ENCODE assay signal across 26 cellular contexts in the genomic region with DNA sequence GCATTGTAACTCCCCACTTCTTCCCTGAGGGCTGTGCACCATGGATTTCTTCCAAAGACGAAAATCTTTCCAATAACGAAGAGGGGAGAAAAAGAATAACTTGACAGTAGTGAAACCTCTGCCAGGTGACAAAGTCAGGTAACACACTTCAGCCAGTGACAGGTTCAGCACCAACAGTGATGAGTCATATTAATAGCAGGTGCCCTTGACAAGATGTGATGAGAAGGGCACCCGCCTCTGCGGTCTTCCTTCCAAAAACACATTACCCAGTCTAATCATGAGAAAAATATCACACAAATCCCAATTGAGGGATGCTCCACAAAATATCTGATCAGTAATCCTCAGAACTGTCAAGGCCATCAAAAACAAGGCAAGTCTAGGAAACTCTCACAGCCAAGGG.
"Had no signal": no experiment of that assay in that cellular context is flagged by ENCODE, and none has a peak within 500 bp of the region (broad histone marks: within the 10 kb centered on the region; RNA-seq: fewer than 3 reads in every experiment).

No MANE protein-coding gene starts in this region.

- H3K9me3 ChIP-seq: neutrophil, pancreas, prostate gland, right lobe of liver, thyroid gland, uterus had no signal

- H3K27ac ChIP-seq: neutrophil, pancreas, prostate gland, right lobe of liver, sigmoid colon, stomach, thoracic aorta, thyroid gland, tibial nerve, upper lobe of right lung, uterus had no signal

- H3K27ac Mint-ChIP-seq: natural killer cell treated with Interleukin-12 subunit alpha and Interleukin-12 subunit beta and Interleukin-15 and Interleukin-18, amount 100 ng/mL, for 72 hours; nephron progenitor cell; stimulated activated effector memory CD8-positive, alpha-beta T cell treated with anti-CD3 and anti-CD28 coated beads, Interleukin-12 subunit alpha, Interleukin-12 subunit beta, amount 100 ng/mL, for 72 hours; stimulated activated naive B cell treated with anti-CD40 and anti-IgM and Interleukin-4, amounts not matched to agents 10 μg/mL and 1 μg/mL and 100 μg/mL, for 72 hours; stimulated activated naive CD8-positive, alpha-beta T cell treated with anti-CD3 and anti-CD28 coated beads, Interleukin-15, Interleukin-2, amounts not matched to agents 100 ng/mL and 50 ng/mL, for 24 hours had no signal

- ATAC-seq: naive thymus-derived CD8-positive, alpha-beta T cell; natural killer cell treated with Interleukin-12 subunit alpha and Interleukin-12 subunit beta and Interleukin-15 and Interleukin-18, amount 100 ng/mL, for 72 hours; pancreas; right cardiac atrium; right lobe of liver; stimulated activated effector memory CD8-positive, alpha-beta T cell treated with anti-CD3 and anti-CD28 coated beads, Interleukin-12 subunit alpha, Interleukin-12 subunit beta, amount 100 ng/mL, for 72 hours; stimulated activated naive B cell treated with anti-CD40 and anti-IgM and Interleukin-4, amounts not matched to agents 10 μg/mL and 1 μg/mL and 100 μg/mL, for 72 hours; upper lobe of right lung had no signal

- DNase-seq: naive thymus-derived CD8-positive, alpha-beta T cell; nephron progenitor cell; pancreas; right cardiac atrium; right lobe of liver; sigmoid colon; small intestine; stimulated activated CD4-positive, alpha-beta T cell treated with anti-CD3 and anti-CD28 coated beads, Interleukin-15, amount 100 ng/mL, for 24 hours; stimulated activated CD4-positive, alpha-beta T cell treated with anti-CD3 and anti-CD28 coated beads, Interleukin-2, amount 100 ng/mL, for 24 hours; stimulated activated CD4-positive, alpha-beta T cell treated with anti-CD3 and anti-CD28 coated beads, Interleukin-2, amount 100 ng/mL, for 48 hours; stimulated activated CD4-positive, alpha-beta T cell treated with anti-CD3 and anti-CD28 coated beads, Interleukin-4, amount 100 ng/mL, for 24 hours; stimulated activated naive B cell treated with anti-CD40 and anti-IgM and Interleukin-4, amounts not matched to agents 10 μg/mL and 1 μg/mL and 100 μg/mL, for 72 hours; stimulated activated naive CD4-positive, alpha-beta T cell treated with Interleukin-2 at 50 U/mL for 16 hours; stomach; thyroid gland; trophoblast cell; upper lobe of right lung; uterus had no signal

- H3K4me3 ChIP-seq: pancreas, prostate gland, right lobe of liver, sigmoid colon, stomach, thoracic aorta, thyroid gland, tibial nerve, upper lobe of right lung, uterus had no signal

- H3K36me3 ChIP-seq: neutrophil, prostate gland, right lobe of liver, sigmoid colon, stomach, thoracic aorta, thyroid gland, upper lobe of right lung, uterus had no signal

- H3K36me3 Mint-ChIP-seq: stimulated activated effector memory CD8-positive, alpha-beta T cell treated with anti-CD3 and anti-CD28 coated beads, Interleukin-12 subunit alpha, Interleukin-12 subunit beta, amount 100 ng/mL, for 72 hours; stimulated activated naive B cell treated with anti-CD40 and anti-IgM and Interleukin-4, amounts not matched to agents 10 μg/mL and 1 μg/mL and 100 μg/mL, for 72 hours had no signal

- H3K4me1 Mint-ChIP-seq: naive thymus-derived CD8-positive, alpha-beta T cell; stimulated activated effector memory CD8-positive, alpha-beta T cell treated with anti-CD3 and anti-CD28 coated beads, Interleukin-12 subunit alpha, Interleukin-12 subunit beta, amount 100 ng/mL, for 72 hours; stimulated activated naive B cell treated with anti-CD40 and anti-IgM and Interleukin-4, amounts not matched to agents 10 μg/mL and 1 μg/mL and 100 μg/mL, for 72 hours had no signal

- H3K4me1 ChIP-seq: pancreas, prostate gland, right lobe of liver, sigmoid colon, stomach, thyroid gland, tibial nerve, upper lobe of right lung, uterus had no signal

- H3K27me3 ChIP-seq: neutrophil, pancreas, right lobe of liver, sigmoid colon, stomach, thyroid gland, tibial nerve, upper lobe of right lung, uterus had no signal

- H3K4me3 Mint-ChIP-seq: naive thymus-derived CD8-positive, alpha-beta T cell; natural killer cell treated with Interleukin-12 subunit alpha and Interleukin-12 subunit beta and Interleukin-15 and Interleukin-18, amount 100 ng/mL, for 72 hours; nephron progenitor cell; neural crest cell; stimulated activated effector memory CD8-positive, alpha-beta T cell treated with anti-CD3 and anti-CD28 coated beads, Interleukin-12 subunit alpha, Interleukin-12 subunit beta, amount 100 ng/mL, for 72 hours; stimulated activated naive B cell treated with anti-CD40 and anti-IgM and Interleukin-4, amounts not matched to agents 10 μg/mL and 1 μg/mL and 100 μg/mL, for 72 hours; stimulated activated naive CD8-positive, alpha-beta T cell treated with anti-CD3 and anti-CD28 coated beads, Interleukin-15, Interleukin-2, amounts not matched to agents 100 ng/mL and 50 ng/mL, for 24 hours had no signal
